Comparison of ENCODE assay signal across 8 cellular contexts in the genomic region with DNA sequence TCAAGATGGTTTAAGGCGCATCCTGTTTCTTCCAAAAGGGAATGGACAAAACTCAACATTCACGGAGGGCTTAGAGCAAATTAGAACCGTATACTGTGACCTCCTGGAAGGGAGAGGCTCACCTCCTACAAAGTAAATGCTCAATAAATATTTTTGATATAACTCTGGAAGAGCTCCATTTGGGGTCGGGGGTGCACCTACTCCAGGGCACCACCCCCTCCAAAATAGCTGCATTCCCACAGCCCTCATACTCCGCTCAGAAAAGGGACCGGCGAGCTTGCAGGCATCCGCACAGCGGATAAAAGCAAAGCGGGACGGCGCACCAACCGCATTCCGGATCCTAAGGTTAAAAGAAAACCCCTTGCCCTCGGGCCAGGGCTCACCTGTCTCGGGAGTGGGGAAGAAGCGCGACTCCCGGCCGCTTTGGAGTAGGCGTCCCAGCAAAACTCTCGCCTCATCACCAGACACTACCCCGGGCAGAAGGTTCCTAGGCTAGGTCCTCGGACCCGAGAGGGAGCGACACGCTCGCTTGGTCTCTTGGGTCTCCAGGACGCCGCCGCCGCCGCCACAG. TPM values are rescaled to one million over a fixed set of nuclear protein-coding genes. Genes with fewer than 3 reads are reported as not detected.
DNase-seq lines count a peak whose midpoint lies in the region; TF ChIP-seq lines count a peak whose summit lies in the region.

No MANE protein-coding gene starts in this region.

- peaks cover 17% of the 10 kb centered on the region for H3K4me1 ChIP-seq in effector memory CD4-positive, alpha-beta T cell (ENCODE audit: control insufficient read depth, insufficient read depth, low read length, poor library complexity, severe bottlenecking)

- H3K9me3 ChIP-seq in effector memory CD4-positive, alpha-beta T cell (ENCODE audit: control insufficient read depth, low read length): no peaks in the 10 kb centered on the region

- no peak for DNase-seq in NB4 (ENCODE audit: low read depth)
- DNase-seq in effector memory CD4-positive, alpha-beta T cell: no peak
- DNase-seq in nephron progenitor cell: no peak
- no peak for DNase-seq in GM13976 (ENCODE audit: low spot score)
- DNase-seq in NCI-H187 (lab: John Stamatoyannopoulos, UW): no peak
- no peak for DNase-seq in H4 (ENCODE audit: low spot score)
- DNase-seq in RPMI8226: no peak

- peak overlapping the region; percentile 98 for H3K27ac Mint-ChIP-seq in nephron progenitor cell

- no peaks in the 10 kb centered on the region for H3K27me3 ChIP-seq in effector memory CD4-positive, alpha-beta T cell (replicated peaks; ENCODE audit: control insufficient read depth, insufficient read depth, low read length, poor library complexity, severe bottlenecking)

- TF ChIP-seq POLR2A in GM19099 (IDR thresholded peaks at IDR 0.05; ENCODE audit: extremely low read depth, insufficient read length, low read depth) (peak; percentile 39), NB4 (IDR thresholded peaks at IDR 0.05; ENCODE audit: extremely low read depth, insufficient read length) (no peak)

- TF ChIP-seq CTCF in NB4 (IDR thresholded peaks at IDR 0.05; ENCODE audit: low read depth, low read length) (no peak), nephron progenitor cell (IDR thresholded peaks at IDR 0.05) (no peak), GM13976 (IDR thresholded peaks at IDR 0.05; ENCODE audit: borderline replicate concordance, control extremely low read depth, extremely low read depth, insufficient read depth, missing control alignments) (no peak)

- H3K27me3 Mint-ChIP-seq in nephron progenitor cell (ENCODE audit: low read depth, poor library complexity): peaks cover 9% of the 10 kb centered on the region

- in situ Hi-C loops in GM13976 (cut with MboI; ENCODE audit: low sequenced_read_pairs, unreplicated experiment): no loop called here

- no peaks in the 10 kb centered on the region for H3K9me3 Mint-ChIP-seq in nephron progenitor cell

- H3K27ac ChIP-seq in effector memory CD4-positive, alpha-beta T cell (ENCODE audit: insufficient read depth, low read length, poor library complexity, severe bottlenecking): peak overlapping the region; percentile 84

- peak overlapping the region; percentile 97 for H3K4me3 ChIP-seq in NB4 (ENCODE audit: low read depth, low read length)
- H3K4me3 ChIP-seq in effector memory CD4-positive, alpha-beta T cell (ENCODE audit: insufficient read depth, low read depth, low read length, poor library complexity, severe bottlenecking): peak overlapping the region; percentile 78

- H3K36me3 ChIP-seq in effector memory CD4-positive, alpha-beta T cell (ENCODE audit: control insufficient read depth, insufficient read depth, low read length): no peaks in the 10 kb centered on the region

- peaks cover 36% of the 10 kb centered on the region for H3K4me1 Mint-ChIP-seq in nephron progenitor cell

- H3K36me3 Mint-ChIP-seq in nephron progenitor cell (ENCODE audit: low read depth): no peaks in the 10 kb centered on the region

- peak overlapping the region; percentile 100 for H3K4me3 Mint-ChIP-seq in nephron progenitor cell

RNA-seq across cellular contexts. Expression of a gene that starts 0.4 kb away (rescaled TPM):
- 3.7 and 4.6 TPM in 2 replicates for total RNA-seq in H4 (2014; rRNA removed; shearing (Covaris generic))

RNA-seq across cellular contexts. Expression of a gene that starts 0.9 kb away (rescaled TPM):
- 309 and 407 TPM in 2 replicates for total RNA-seq in H4 (2014; rRNA removed; shearing (Covaris generic))
